Comparison of ENCODE assay signal across 8 cellular contexts in genomic region chr11:85941380-85941973, GRCh38.
A peak's percentile ranks its signal among the peaks of the same experiment; 100 is the strongest.
DNase-seq lines count a peak whose midpoint lies in the region; ATAC-seq and TF ChIP-seq lines count a peak whose summit lies in the region.

No MANE protein-coding gene starts in this region.

- in situ Hi-C loops in ACHN (cut with HindIII; ENCODE audit: low pct_ligation_motif_present, low pct_unique_long_range_greater_than_20kb, low sequenced_read_pairs), result no loop called here
- in situ Hi-C loops in GM13977 (cut with MboI; ENCODE audit: low pct_unique_long_range_greater_than_20kb, low sequenced_read_pairs, unreplicated experiment), result loop anchor here (10.0 kb wide), 1 partner anchor 353 kb away; no protein-coding TSS in a partner anchor

- no peak overlapping the region for H3K27ac ChIP-seq in SJCRH30
- H3K27ac ChIP-seq in dorsolateral prefrontal cortex, result no peak overlapping the region
- no peak overlapping the region for H3K27ac ChIP-seq in lung (ENCODE audit: low read depth in 1 of 2, low read length in 1 of 2)
- no peak overlapping the region for H3K27ac ChIP-seq in upper lobe of left lung

- H3K9me3 ChIP-seq in SJCRH30 (replicated peaks), result no peaks in the 10 kb centered on the region
- H3K9me3 ChIP-seq in lung (ENCODE audit: control insufficient read depth in 2 of 2, insufficient read depth in 1 of 2, low read length in 1 of 2), result no peaks in the 10 kb centered on the region
- H3K9me3 ChIP-seq in upper lobe of left lung, result no peaks in the 10 kb centered on the region

- H3K4me3 ChIP-seq in Jurkat, Clone E6-1 (ENCODE audit: low read length), result no peak overlapping the region
- no peak overlapping the region for H3K4me3 ChIP-seq in SJCRH30
- no peak overlapping the region for H3K4me3 ChIP-seq in dorsolateral prefrontal cortex
- no peak overlapping the region for H3K4me3 ChIP-seq in lung
- H3K4me3 ChIP-seq in upper lobe of left lung, result no peak overlapping the region

- H3K27me3 ChIP-seq in SJCRH30, result no peaks in the 10 kb centered on the region
- no peaks in the 10 kb centered on the region for H3K27me3 ChIP-seq in dorsolateral prefrontal cortex
- no peaks in the 10 kb centered on the region for H3K27me3 ChIP-seq in lung (ENCODE audit: control insufficient read depth, insufficient read depth)
- H3K27me3 ChIP-seq in upper lobe of left lung, result no peaks in the 10 kb centered on the region

- H3K4me1 ChIP-seq in SJCRH30, result no peaks in the 10 kb centered on the region
- H3K4me1 ChIP-seq in lung (ENCODE audit: control insufficient read depth in 2 of 2, insufficient read depth in 2 of 2, low read length in 2 of 2), result no peaks in the 10 kb centered on the region
- H3K4me1 ChIP-seq in upper lobe of left lung, result peaks cover 0 to 13% (median 8%) of the 10 kb centered on the region in 4 donors

- 33 to 54% methylated on average over 6 of the region's 6 CpGs for WGBS in lung, 2 donors
- 15 to 35% methylated on average over 5 to 6 of the region's 6 CpGs for WGBS in upper lobe of left lung, 2 donors

- TF ChIP-seq EP300 in upper lobe of left lung (IDR thresholded peaks at IDR 0.05), result no peak

- no peaks in the 10 kb centered on the region for H3K36me3 ChIP-seq in SJCRH30
- H3K36me3 ChIP-seq in lung (ENCODE audit: control insufficient read depth in 2 of 2, insufficient read depth in 2 of 2, low read length in 2 of 2), result no peaks in the 10 kb centered on the region
- H3K36me3 ChIP-seq in upper lobe of left lung, result no peaks in the 10 kb centered on the region

- TF ChIP-seq POLR2A in upper lobe of left lung (IDR thresholded peaks at IDR 0.05), result no peak

- peak; percentile 54 for DNase-seq in ACHN
- peak; percentile 59 for DNase-seq in GM13977 (ENCODE audit: low spot score)
- peak; percentile 41 for DNase-seq in Jurkat, Clone E6-1 (ENCODE audit: low read depth, low spot score)
- DNase-seq in SJCRH30, result peak; percentile 72 to 85
- peak in 9 of 10 donors; percentile 36 to 72 (median 60) for DNase-seq in dorsolateral prefrontal cortex
- DNase-seq in lung (ENCODE audit: low spot score), result peak; percentile 53
- DNase-seq in upper lobe of left lung, result peak in 1 of 2 donors; percentile 67
- no peak for DNase-seq in posterior vena cava (ENCODE audit: low spot score)

- ATAC-seq in lung (ENCODE audit: insufficient read depth, low FRiP score) (peak; percentile 76), upper lobe of left lung (ENCODE audit: low FRiP score in 2 of 2) (peak in 1 of 2 donors; percentile 85)

- TF ChIP-seq CTCF in GM13977 (IDR thresholded peaks at IDR 0.05; ENCODE audit: extremely low read depth, insufficient read depth, missing control alignments), result peak; percentile 59
- TF ChIP-seq CTCF in dorsolateral prefrontal cortex (IDR thresholded peaks at IDR 0.05 in 54 of 56, conservative IDR thresholded peaks at IDR 0.05 in 2 of 56; ENCODE audit: low read depth in 1 of 56, partially characterized antibody in 56 of 56), result peak; percentile 55 to 92 (median 79)
- peak; percentile 45 for TF ChIP-seq CTCF in lung (IDR thresholded peaks at IDR 0.05; ENCODE audit: control extremely low read depth, extremely low read depth)
- peak; percentile 55 to 71 (median 60) for TF ChIP-seq CTCF in upper lobe of left lung (IDR thresholded peaks at IDR 0.05)

- intact Hi-C loops in dorsolateral prefrontal cortex (cut with DNase I), result loop anchor here (2.0 to 10.0 kb wide), 8 partner anchors 84 to 351 kb away; partner anchors contain the start of genes CCDC83 (in 2 of the 2) and PICALM (in 1 of the 2)
- intact Hi-C loops in posterior vena cava (cut with DNase I), result loop anchor here (5.0 to 10.0 kb wide), 2 partner anchors 261 to 273 kb away; no protein-coding TSS in a partner anchor
